ENCODE assay signal across 8 cellular contexts in genomic region chrX:153400146-153401132, GRCh38. TPM values are rescaled to one million over a fixed set of nuclear protein-coding genes. Genes with fewer than 3 reads are reported as not detected.
A peak's percentile ranks its signal among the peaks of the same experiment; 100 is the strongest.
DNase-seq lines count a peak whose midpoint lies in the region; ATAC-seq, FAIRE-seq and TF ChIP-seq lines count a peak whose summit lies in the region.

No MANE protein-coding gene starts in this region.

- CTCF ChIA-PET in activated CD4-positive, alpha-beta T cell treated with anti-CD3 and anti-CD28 coated beads for 36 hours (lab: Charles Lee): interaction anchor here (1.3 kb wide), 1 partner anchor 106 kb away, joined by 5 read pairs; no protein-coding TSS in a partner anchor
- CTCF ChIA-PET in H1 (lab: Charles Lee; ENCODE audit: partially characterized antibody): interaction anchor here (0.9 to 1.3 kb wide), 3 partner anchors 8 to 90 kb away, joined by 3 to 4 read pairs (median 4); no protein-coding TSS in a partner anchor

- POLR2A ChIA-PET in activated CD4-positive, alpha-beta T cell treated with anti-CD3 and anti-CD28 coated beads for 36 hours (lab: Charles Lee): no interaction called here
- POLR2A ChIA-PET in H1 (lab: Charles Lee; ENCODE audit: partially characterized antibody): no interaction called here

- ATAC-seq in activated CD4-positive, alpha-beta T cell treated with anti-CD3 and anti-CD28 coated beads for 36 hours: peak; percentile 86
- ATAC-seq in GM21515 (IDR thresholded peaks at IDR 0.05; ENCODE audit: unreplicated experiment) (no peak), GM18909 (IDR thresholded peaks at IDR 0.05; ENCODE audit: poor library complexity, unreplicated experiment) (no peak)

- H3K23me2 ChIP-seq in H1 (ENCODE audit: low read depth, low read length): no peaks in the 10 kb centered on the region

- H4K20me1 ChIP-seq in H1 (replicated peaks in 1 of 2; ENCODE audit: control insufficient read depth in 1 of 2, insufficient read depth in 2 of 2, low read length in 2 of 2): no peaks in the 10 kb centered on the region

- H4K5ac ChIP-seq in H1 (ENCODE audit: insufficient read length, low read depth, low read length): no peak overlapping the region

- intact Hi-C loops in activated CD4-positive, alpha-beta T cell treated with anti-CD3 and anti-CD28 coated beads for 36 hours (cut with DNase I, micrococcal nuclease): loop anchor here in 1 of 2 experiments (1.0 to 5.0 kb wide), 2 partner anchors 107 to 368 kb away; no protein-coding TSS in a partner anchor

- no peak overlapping the region for H3K27ac Mint-ChIP-seq in activated CD4-positive, alpha-beta T cell treated with anti-CD3 and anti-CD28 coated beads for 36 hours
- H3K27ac Mint-ChIP-seq in osteocyte (ENCODE audit: unreplicated experiment): no peak overlapping the region

- no peak overlapping the region for H2AK5ac ChIP-seq in H1 (ENCODE audit: low read depth, low read length)

- H3K4me1 ChIP-seq in H1 (replicated peaks in 1 of 4; ENCODE audit: control insufficient read depth in 3 of 4, insufficient read depth in 4 of 4, low read length in 3 of 4): no peaks in the 10 kb centered on the region

- TF ChIP-seq EP300 in H1 (IDR thresholded peaks at IDR 0.05; ENCODE audit: borderline replicate concordance in 1 of 2, low read depth in 2 of 2, low read length in 2 of 2): 0 out of 3 replicates have a peak, but pooled peaks of 1 of the 2 experiments have one; percentile 5

- TF ChIP-seq RAD21 in H1 (IDR thresholded peaks at IDR 0.05 in 1 of 2, conservative IDR thresholded peaks at IDR 0.05 in 1 of 2; ENCODE audit: low read depth in 2 of 2, low read length in 2 of 2): peak; percentile 56 to 70

- H3K36me3 Mint-ChIP-seq in activated CD4-positive, alpha-beta T cell treated with anti-CD3 and anti-CD28 coated beads for 36 hours (ENCODE audit: low read depth): no peaks in the 10 kb centered on the region
- H3K36me3 Mint-ChIP-seq in osteocyte (ENCODE audit: unreplicated experiment): no peaks in the 10 kb centered on the region

- DNase-seq in GM12891 (ENCODE audit: insufficient read length, low spot score): peak; percentile 83
- peak; percentile 34 to 45 for DNase-seq in Kasumi-1 (lab: John Stamatoyannopoulos, UW)
- DNase-seq in activated CD4-positive, alpha-beta T cell treated with anti-CD3 and anti-CD28 coated beads for 36 hours: peak; percentile 81
- peak; percentile 9 to 86 for DNase-seq in H1 (ENCODE audit: low read depth in 1 of 2, low spot score in 2 of 2)
- no peak for DNase-seq in osteocyte (ENCODE audit: extremely low spot score, unreplicated experiment)
- DNase-seq in medulla oblongata (ENCODE audit: extremely low spot score): no peak

- no peaks in the 10 kb centered on the region for H3K79me2 ChIP-seq in H1 (ENCODE audit: control insufficient read depth in 1 of 2, insufficient read depth in 2 of 2, low read length in 2 of 2)

- WGBS in H1 (ENCODE audit: extremely low coverage in 1 of 2, insufficient coverage in 1 of 2, insufficient read length in 1 of 2, insufficient replicate concordance in 2 of 2, low coverage in 1 of 2, low lambda C conversion rate in 2 of 2, missing lambda C conversion rate in 1 of 2), 2 experiments: 11% methylated on average over 10 of the region's 60 CpGs; no CpG with 5 or more reads in 1 of the 2 experiments

- H4K91ac ChIP-seq in H1 (replicated peaks; ENCODE audit: insufficient read length, low read length): no peak overlapping the region

- no peaks in the 10 kb centered on the region for H3K9me3 Mint-ChIP-seq in activated CD4-positive, alpha-beta T cell treated with anti-CD3 and anti-CD28 coated beads for 36 hours (ENCODE audit: low read depth)
- H3K9me3 Mint-ChIP-seq in osteocyte (ENCODE audit: unreplicated experiment): peaks cover 4% of the 10 kb centered on the region

- H3K23ac ChIP-seq in H1 (ENCODE audit: insufficient read length): no peak overlapping the region

- no peak overlapping the region for H2BK15ac ChIP-seq in H1 (ENCODE audit: low read length)

- H3K27me3 Mint-ChIP-seq in activated CD4-positive, alpha-beta T cell treated with anti-CD3 and anti-CD28 coated beads for 36 hours: no peaks in the 10 kb centered on the region
- peaks cover 18% of the 10 kb centered on the region for H3K27me3 Mint-ChIP-seq in osteocyte (ENCODE audit: unreplicated experiment)

- no peak overlapping the region for H2AFZ ChIP-seq in H1 (ENCODE audit: low read length)

- H2BK20ac ChIP-seq in H1 (ENCODE audit: low read length): no peak overlapping the region

- H3K4ac ChIP-seq in H1 (replicated peaks; ENCODE audit: insufficient read length, low read depth, low read length): no peak overlapping the region

- no peaks in the 10 kb centered on the region for H3K36me3 ChIP-seq in H1 (ENCODE audit: control insufficient read depth in 2 of 4, insufficient read depth in 4 of 4, low read length in 3 of 4)

- FAIRE-seq in GM12891 (lab: Jason Lieb, UNC) (peak; percentile 51), H1 (lab: Jason Lieb, UNC) (no peak)

- H3K14ac ChIP-seq in H1 (ENCODE audit: insufficient read length): no peak overlapping the region

- H3K9ac ChIP-seq in H1 (replicated peaks in 1 of 4; ENCODE audit: extremely low read depth in 1 of 4, low read depth in 3 of 4, low read length in 3 of 4): no peak overlapping the region

- no peak overlapping the region for H3K27ac ChIP-seq in H1 (ENCODE audit: low read depth, low read length)

- no peak overlapping the region for H3K4me3 Mint-ChIP-seq in activated CD4-positive, alpha-beta T cell treated with anti-CD3 and anti-CD28 coated beads for 36 hours
- no peak overlapping the region for H3K4me3 Mint-ChIP-seq in osteocyte (ENCODE audit: unreplicated experiment)

- no peak overlapping the region for H2BK5ac ChIP-seq in H1 (ENCODE audit: low read depth, low read length)

- no peaks in the 10 kb centered on the region for H3K27me3 ChIP-seq in H1 (replicated peaks in 1 of 4; ENCODE audit: control insufficient read depth in 3 of 4, extremely low read depth in 1 of 4, insufficient read depth in 3 of 4, low read length in 3 of 4)

- H3K56ac ChIP-seq in H1 (replicated peaks; ENCODE audit: insufficient read length, low read depth, low read length): no peak overlapping the region

- no peak overlapping the region for H2BK120ac ChIP-seq in H1 (replicated peaks; ENCODE audit: low read depth, low read length)

- peak in 2 of 3 experiments; percentile 97 to 100; a peak in 3 of 4 replicates for TF ChIP-seq CTCF in H1 (IDR thresholded peaks at IDR 0.05; ENCODE audit: control extremely low read depth in 1 of 3, insufficient read depth in 1 of 3, low read depth in 1 of 3, low read length in 3 of 3)
- peak; percentile 55 for TF ChIP-seq CTCF in osteocyte (IDR thresholded peaks at IDR 0.05)

- H3K4me2 ChIP-seq in H1 (ENCODE audit: insufficient read depth in 1 of 2, low read depth in 2 of 2, low read length in 2 of 2): no peak overlapping the region

- no peaks in the 10 kb centered on the region; a peak in 1 of 4 replicates for H3K9me3 ChIP-seq in H1 (ENCODE audit: insufficient read depth in 2 of 2, low read depth in 1 of 2, low read length in 1 of 2)

- H3K18ac ChIP-seq in H1 (ENCODE audit: extremely low read depth, low read length): no peak overlapping the region

- no peak overlapping the region for H3K4me3 ChIP-seq in H1 (ENCODE audit: extremely low read depth in 1 of 4, insufficient read depth in 2 of 4, low read depth in 3 of 4, low read length in 4 of 4)

- no peak overlapping the region for H4K8ac ChIP-seq in H1 (ENCODE audit: extremely low read depth, insufficient read depth, low read length)

- H3K79me1 ChIP-seq in H1 (ENCODE audit: low read depth, low read length): no peaks in the 10 kb centered on the region

- no peak overlapping the region for H2BK12ac ChIP-seq in H1 (ENCODE audit: low read depth, low read length)

- TF ChIP-seq POLR2A in GM12891 (IDR thresholded peaks at IDR 0.05; ENCODE audit: low read depth, low read length): no peak
- TF ChIP-seq POLR2A in H1 (IDR thresholded peaks at IDR 0.05; ENCODE audit: control extremely low read depth in 1 of 2, low read depth in 2 of 2, low read length in 2 of 2): no peak

- H3K4me1 Mint-ChIP-seq in activated CD4-positive, alpha-beta T cell treated with anti-CD3 and anti-CD28 coated beads for 36 hours: no peaks in the 10 kb centered on the region
- no peaks in the 10 kb centered on the region for H3K4me1 Mint-ChIP-seq in osteocyte (ENCODE audit: unreplicated experiment)

RNA-seq across cellular contexts. Expression of gene PNMA6E, which starts 0.7 kb away (rescaled TPM):
- not detected for polyA plus RNA-seq in GM12891 (2012; ENCODE audit: low read depth, missing spikeins)
- total RNA-seq in activated CD4-positive, alpha-beta T cell treated with anti-CD3 and anti-CD28 coated beads for 36 hours: not detected
- not detected in 2 replicates for total RNA-seq in H1 (2021; fragmentation: NEBNext Ultra II Directional; extraction: Animal tissue kit (Norgen Biotek cat#: 25700))
- polyA plus RNA-seq in H1 (2011; rRNA removed): not detected in 2 replicates
- not detected for polyA plus RNA-seq in H1 (2011; cell fraction: cytosol; rRNA removed)
- not detected for polyA plus RNA-seq in H1 (2011; cell fraction: nucleus; rRNA removed)
- not detected in 4 replicates for polyA plus RNA-seq in H1 (2012, experiment 1 of 2)
- polyA plus RNA-seq in H1 (2012, experiment 2 of 2): not detected
- polyA plus RNA-seq in H1 (2013, experiment 1 of 2): not detected
- polyA plus RNA-seq in H1 (2013, experiment 2 of 2): not detected
- polyA minus RNA-seq in H1 (2011; rRNA and poly(A)+ RNA removed): not detected in 2 replicates
- polyA minus RNA-seq in H1 (2011; cell fraction: cytosol; rRNA and poly(A)+ RNA removed): not detected
- polyA minus RNA-seq in H1 (2011; cell fraction: nucleus; rRNA and poly(A)+ RNA removed): not detected
- total RNA-seq in osteocyte: not detected in 2 replicates

RNA-seq across cellular contexts. Expression of gene ZFP92, which starts 10.8 kb away (rescaled TPM):
- 0.78 TPM for polyA plus RNA-seq in GM12891 (2012; ENCODE audit: low read depth, missing spikeins)
- total RNA-seq in activated CD4-positive, alpha-beta T cell treated with anti-CD3 and anti-CD28 coated beads for 36 hours: under 1 TPM; 0.98 TPM
- total RNA-seq in H1 (2021; fragmentation: NEBNext Ultra II Directional; extraction: Animal tissue kit (Norgen Biotek cat#: 25700)): 0.41 and 0.46 TPM in 2 replicates
- 0.14 and 0.17 TPM in 2 replicates for polyA plus RNA-seq in H1 (2011; rRNA removed)
- 0.10 TPM for polyA plus RNA-seq in H1 (2011; cell fraction: cytosol; rRNA removed)
- 0.23 TPM for polyA plus RNA-seq in H1 (2011; cell fraction: nucleus; rRNA removed)
- polyA plus RNA-seq in H1 (2012, experiment 1 of 2): 0.23 to 0.28 TPM (median 0.26 TPM) in 4 replicates
- 0.12 TPM for polyA plus RNA-seq in H1 (2012, experiment 2 of 2)
- polyA plus RNA-seq in H1 (2013, experiment 1 of 2): 0.16 TPM
- 0.18 TPM for polyA plus RNA-seq in H1 (2013, experiment 2 of 2)
- 0.25 and 0.27 TPM in 2 replicates for polyA minus RNA-seq in H1 (2011; rRNA and poly(A)+ RNA removed)
- polyA minus RNA-seq in H1 (2011; cell fraction: cytosol; rRNA and poly(A)+ RNA removed): 0.37 TPM
- polyA minus RNA-seq in H1 (2011; cell fraction: nucleus; rRNA and poly(A)+ RNA removed): 0.40 TPM
- total RNA-seq in osteocyte: 0.05 TPM in 2 replicates

RNA-seq across cellular contexts. Expression of gene TREX2, which starts 45.4 kb away (rescaled TPM):
- 0.33 TPM for polyA plus RNA-seq in GM12891 (2012; ENCODE audit: low read depth, missing spikeins)
- 1 to 10 TPM in 1 of 2 experiments, under 1 TPM in 1; 0.91 to 1.1 TPM for total RNA-seq in activated CD4-positive, alpha-beta T cell treated with anti-CD3 and anti-CD28 coated beads for 36 hours
- 0.69 and 0.71 TPM in 2 replicates for total RNA-seq in H1 (2021; fragmentation: NEBNext Ultra II Directional; extraction: Animal tissue kit (Norgen Biotek cat#: 25700))
- polyA plus RNA-seq in H1 (2011; rRNA removed): 0.80 and 1.5 TPM in 2 replicates
- 0.79 TPM for polyA plus RNA-seq in H1 (2011; cell fraction: cytosol; rRNA removed)
- 4.4 TPM for polyA plus RNA-seq in H1 (2011; cell fraction: nucleus; rRNA removed)
- polyA plus RNA-seq in H1 (2012, experiment 1 of 2): 0.30 to 0.61 TPM (median 0.49 TPM) in 4 replicates
- 0.68 TPM for polyA plus RNA-seq in H1 (2012, experiment 2 of 2)
- polyA plus RNA-seq in H1 (2013, experiment 1 of 2): 0.39 TPM
- 0.31 TPM for polyA plus RNA-seq in H1 (2013, experiment 2 of 2)
- 0.22 and 0.38 TPM in 2 replicates for polyA minus RNA-seq in H1 (2011; rRNA and poly(A)+ RNA removed)
- polyA minus RNA-seq in H1 (2011; cell fraction: cytosol; rRNA and poly(A)+ RNA removed): 2.0 TPM
- 5.1 TPM for polyA minus RNA-seq in H1 (2011; cell fraction: nucleus; rRNA and poly(A)+ RNA removed)
- total RNA-seq in osteocyte: 2.5 TPM in 2 replicates

Comparison
In these comparisons a context has a peak if more than half of its experiments do, and no peak if none do; other contexts are left out.
1. DNase-seq: peak in GM12891 (single experiment), Kasumi-1 (2 of 2), activated CD4-positive, alpha-beta T cell treated with anti-CD3 and anti-CD28 coated beads for 36 hours (single experiment) and H1 (2 of 2); none in osteocyte (single experiment) and medulla oblongata (single experiment).